Comparison of ENCODE assay signal across 24 cellular contexts in the genomic region with DNA sequence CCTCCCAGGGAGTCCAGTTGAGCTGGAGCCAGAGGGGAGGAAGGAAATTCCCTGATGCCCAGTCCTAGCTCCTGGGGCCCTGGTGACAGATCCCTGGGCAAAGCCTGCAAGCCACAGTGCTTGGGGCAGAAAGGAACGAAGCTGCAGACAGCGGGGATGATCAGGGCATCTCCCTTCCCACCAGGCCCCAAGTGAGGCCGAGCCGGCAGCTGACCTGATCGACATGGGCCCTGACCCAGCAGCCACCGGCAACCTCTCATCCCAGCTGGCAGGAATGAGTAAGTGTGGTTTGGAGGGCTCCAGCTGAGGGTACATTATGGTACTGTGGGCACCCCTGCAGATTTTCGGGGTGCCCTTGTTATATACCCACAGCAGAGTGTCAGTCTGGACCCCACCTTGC. TPM values are rescaled to one million over a fixed set of nuclear protein-coding genes. Genes with fewer than 3 reads are reported as not detected.
DNase-seq lines count a peak whose midpoint lies in the region; ATAC-seq lines count a peak whose summit lies in the region.
"Had no signal": no experiment of that assay in that cellular context is flagged by ENCODE, and none has a peak within 500 bp of the region (broad histone marks: within the 10 kb centered on the region; RNA-seq: fewer than 3 reads in every experiment).

No MANE protein-coding gene starts in this region.

- no peaks in the 10 kb centered on the region for H3K27me3 ChIP-seq in BLaER1
- no peaks in the 10 kb centered on the region for H3K27me3 ChIP-seq in BLaER1 treated with 17β-estradiol and CSF1 and Interleukin-3, amounts not matched to agents 10 nM and 100 nM

- H3K4me2 ChIP-seq in BLaER1 = peak overlapping the region; percentile 92
- H3K4me2 ChIP-seq in BLaER1 treated with 17β-estradiol and CSF1 and Interleukin-3, amounts not matched to agents 10 nM and 100 nM = peak overlapping the region; percentile 73 to 95 (median 88)

- no peaks in the 10 kb centered on the region for H4K20me1 ChIP-seq in BLaER1
- H4K20me1 ChIP-seq in BLaER1 treated with 17β-estradiol and CSF1 and Interleukin-3, amounts not matched to agents 10 nM and 100 nM = peaks cover 0 to 47% (median 0%) of the 10 kb centered on the region in 11 experiments; a peak in 5 of 22 replicates

- peaks cover 37% of the 10 kb centered on the region for H3K4me1 Mint-ChIP-seq in T-helper 17 cell

- H3K36me3 ChIP-seq in BLaER1 = peaks cover 50% of the 10 kb centered on the region
- peaks cover 15 to 95% (median 48%) of the 10 kb centered on the region in 11 experiments for H3K36me3 ChIP-seq in BLaER1 treated with 17β-estradiol and CSF1 and Interleukin-3, amounts not matched to agents 10 nM and 100 nM

- H3K27me3 Mint-ChIP-seq in T-helper 17 cell = no peaks in the 10 kb centered on the region
- H3K27me3 Mint-ChIP-seq: B cell; CD4-positive, alpha-beta T cell had no signal

- peaks cover 4% of the 10 kb centered on the region for H3K36me3 Mint-ChIP-seq in T-helper 17 cell (ENCODE audit: low read depth)

- ATAC-seq in T-helper 17 cell (no peak), GM19463 (IDR thresholded peaks at IDR 0.05; ENCODE audit: unreplicated experiment) (no peak)

- peak overlapping the region; percentile 68 for H3K27ac ChIP-seq in BLaER1
- H3K27ac ChIP-seq in BLaER1 treated with 17β-estradiol and CSF1 and Interleukin-3, amounts not matched to agents 10 nM and 100 nM = peak overlapping the region; percentile 36 to 76 (median 51); a peak in 21 of 22 replicates
- H3K27ac ChIP-seq: GM23248, SK-N-MC had no signal

- DNase-seq in T-helper 17 cell (no peak), myocyte (ENCODE audit: low read depth) (peak; percentile 54), NCI-H1694 (lab: John Stamatoyannopoulos, UW) (no peak), SK-N-DZ (ENCODE audit: low spot score) (no peak), C1 segment of cervical spinal cord (lab: John Stamatoyannopoulos, UW) (no peak)
- DNase-seq: CD4-positive, alpha-beta T cell; COR-L47; GM23248; H7; MM.1S; NCI-H1048; NCI-H1417; NCI-H187; NCI-H2081 treated with DMSO at 0.1 percent for 48 hours; NCI-H2171; NCI-H226; NCI-H510A; RPMI8226; SHP77 treated with DMSO at 0.1 percent for 48 hours had no signal

- peaks cover 93% of the 10 kb centered on the region for H3K4me1 ChIP-seq in BLaER1
- H3K4me1 ChIP-seq in BLaER1 treated with 17β-estradiol and CSF1 and Interleukin-3, amounts not matched to agents 10 nM and 100 nM = peaks cover 86 to 99% (median 96%) of the 10 kb centered on the region in 10 experiments

- no peak overlapping the region for H3K4me3 ChIP-seq in BLaER1
- H3K4me3 ChIP-seq in BLaER1 treated with 17β-estradiol and CSF1 and Interleukin-3, amounts not matched to agents 10 nM and 100 nM = no peak overlapping the region
- H3K4me3 ChIP-seq: GM23248, SK-N-MC had no signal

- H3K9ac ChIP-seq in BLaER1 = peak overlapping the region; percentile 34; the same call in 1 of the 2 replicates
- H3K9ac ChIP-seq in BLaER1 treated with 17β-estradiol and CSF1 and Interleukin-3, amounts not matched to agents 10 nM and 100 nM = peak overlapping the region; percentile 1 to 67 (median 53); a peak in 17 of 22 replicates
- H3K9ac ChIP-seq: GM23248 had no signal

- no peaks in the 10 kb centered on the region for H3K9me3 ChIP-seq in BLaER1
- H3K9me3 ChIP-seq in BLaER1 treated with 17β-estradiol and CSF1 and Interleukin-3, amounts not matched to agents 10 nM and 100 nM (replicated peaks in 1 of 11) = peaks cover 0 to 3% (median 0%) of the 10 kb centered on the region in 11 experiments; a peak in 1 of 22 replicates
- no peaks in the 10 kb centered on the region for H3K9me3 ChIP-seq in T-helper 17 cell (ENCODE audit: control insufficient read depth, low read length, poor library complexity, severe bottlenecking)

- peak overlapping the region; percentile 21 for H3K27ac Mint-ChIP-seq in T-helper 17 cell

- H3K4me3 Mint-ChIP-seq in T-helper 17 cell = no peak overlapping the region
- H3K4me3 Mint-ChIP-seq: B cell; CD4-positive, alpha-beta T cell had no signal

RNA-seq across cellular contexts. Expression of gene TOM1, which starts 33.5 kb away (rescaled TPM):
- 100 to 1,000 TPM; 166 to 178 TPM for total RNA-seq in T-helper 17 cell
- total RNA-seq in myocyte = 162 and 176 TPM in 2 replicates
- polyA plus RNA-seq in myocyte (2012) = 76.2 TPM
- 31.1 and 33.7 TPM in 2 replicates for polyA plus RNA-seq in SK-N-DZ (2014; cell fraction: cytosol; rRNA removed)
- polyA plus RNA-seq in SK-N-DZ (2014; cell fraction: nucleus; rRNA removed) = 24.1 and 25.1 TPM in 2 replicates

RNA-seq across cellular contexts. Expression of gene HMOX1, which starts 47.7 kb away (rescaled TPM):
- total RNA-seq in T-helper 17 cell (1 to 10 TPM; 1.1 to 3.0 TPM), myocyte (35.8 and 60.0 TPM in 2 replicates)
- 20.2 TPM for polyA plus RNA-seq in myocyte (2012)
- polyA plus RNA-seq in SK-N-DZ (2014; cell fraction: cytosol; rRNA removed) = 2.6 and 2.8 TPM in 2 replicates
- 1.1 and 1.5 TPM in 2 replicates for polyA plus RNA-seq in SK-N-DZ (2014; cell fraction: nucleus; rRNA removed)
